24 cellular contexts compared by ENCODE assay signal in genomic region chr16:50947826-50948225, GRCh38.
"Had no signal": no experiment of that assay in that cellular context is flagged by ENCODE, and none has a peak within 500 bp of the region (broad histone marks: within the 10 kb centered on the region; RNA-seq: fewer than 3 reads in every experiment).

No MANE protein-coding gene starts in this region.

- H3K27me3 ChIP-seq: suprapubic skin, testis, thyroid gland, tibial nerve, transverse colon, upper lobe of left lung, upper lobe of right lung, uterus, vagina had no signal

- DNase-seq: stimulated activated CD4-positive, alpha-beta T cell treated with anti-CD3 and anti-CD28 coated beads, Interleukin-2, amount 100 ng/mL, for 48 hours; stimulated activated CD4-positive, alpha-beta T cell treated with anti-CD3 and anti-CD28 coated beads, Interleukin-4, amount 100 ng/mL, for 1 hour; stimulated activated CD4-positive, alpha-beta T cell treated with anti-CD3 and anti-CD28 coated beads, Interleukin-4, amount 100 ng/mL, for 24 hours; stimulated activated CD4-positive, alpha-beta T cell treated with anti-CD3 and anti-CD28 coated beads, Interleukin-4, amount 100 ng/mL, for 4 hours; stimulated activated CD8-positive, alpha-beta memory T cell treated with anti-CD3 and anti-CD28 coated beads, Interleukin-4, amount 100 ng/mL, for 48 hours; stimulated activated naive B cell treated with anti-CD40 and anti-IgM and Interleukin-4, amounts not matched to agents 10 μg/mL and 1 μg/mL and 100 μg/mL, for 72 hours; stimulated activated naive CD4-positive, alpha-beta T cell; stimulated activated naive CD4-positive, alpha-beta T cell treated with Interleukin-2 at 50 U/mL for 16 hours; stimulated activated naive CD8-positive, alpha-beta T cell treated with anti-CD3 and anti-CD28 coated beads, Interleukin-15, amount 100 ng/mL, for 72 hours; stimulated activated naive CD8-positive, alpha-beta T cell treated with anti-CD3 and anti-CD28 coated beads, Interleukin-15, Interleukin-2, amounts not matched to agents 100 U/mL and 50 U/mL, for 24 hours; stomach; substantia nigra; testis; thyroid gland; tibial artery; transverse colon; trophoblast cell; upper lobe of right lung; uterus had no signal

- H3K36me3 ChIP-seq: stomach, suprapubic skin, thoracic aorta, thyroid gland, tibial artery, tibial nerve, transverse colon, upper lobe of left lung, upper lobe of right lung, uterus, vagina had no signal

- H3K9me3 ChIP-seq: stomach, suprapubic skin, testis, thoracic aorta, thyroid gland, tibial artery, tibial nerve, transverse colon, upper lobe of left lung, upper lobe of right lung, uterus, vagina had no signal

- H3K4me1 ChIP-seq: stomach, suprapubic skin, testis, thyroid gland, tibial artery, tibial nerve, transverse colon, upper lobe of left lung, upper lobe of right lung, uterus, vagina had no signal

- H3K4me3 ChIP-seq: stomach, suprapubic skin, testis, thoracic aorta, thyroid gland, tibial artery, tibial nerve, transverse colon, upper lobe of left lung, upper lobe of right lung, uterus, vagina had no signal
